In the genomic region with DNA sequence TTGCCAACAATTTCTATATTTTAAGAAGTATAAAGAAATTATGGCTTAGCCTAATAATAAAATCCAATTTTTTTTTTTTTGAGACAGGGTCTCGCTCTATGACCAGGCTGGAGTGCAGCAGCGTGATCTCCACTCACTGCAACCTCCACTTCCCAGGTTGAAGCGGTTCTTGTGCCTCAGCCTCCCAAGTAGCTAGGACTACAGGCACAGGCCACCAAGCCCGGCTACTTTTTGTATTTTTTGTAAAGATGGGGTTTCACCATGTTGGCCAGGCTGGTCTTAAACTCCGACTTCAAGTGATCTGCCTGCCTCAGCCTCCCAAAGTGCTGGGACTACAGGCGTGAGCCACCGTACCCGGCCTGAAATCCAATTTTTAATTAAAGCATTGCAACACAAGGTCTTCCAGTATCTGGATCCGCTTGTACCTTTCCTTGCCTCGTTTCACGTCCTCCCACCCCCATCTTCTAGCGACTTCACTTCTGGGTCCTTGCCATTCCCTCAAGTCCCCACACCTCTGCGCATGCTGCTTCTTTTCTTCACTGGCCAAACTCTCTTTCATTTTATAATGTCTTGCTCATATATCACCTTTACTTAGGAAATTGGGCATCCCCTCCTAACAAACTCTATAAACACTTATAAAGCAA, we compare ENCODE assay signal across 8 cellular contexts. TPM values are rescaled to one million over a fixed set of nuclear protein-coding genes. Genes with fewer than 3 reads are reported as not detected.
DNase-seq lines count a peak whose midpoint lies in the region; ATAC-seq and TF ChIP-seq lines count a peak whose summit lies in the region.

No MANE protein-coding gene starts in this region.

- H3K4me1 ChIP-seq in iPS-20b (ENCODE audit: insufficient read depth, low read length) = peaks cover 22% of the 10 kb centered on the region; the same call in 1 of the 2 replicates
- H3K4me1 ChIP-seq in tibial artery = peaks cover 0 to 75% (median 39%) of the 10 kb centered on the region in 4 donors

- DNase-seq in activated T-cell treated with anti-CD3 and anti-CD28 coated beads, Interleukin-2, amount 50 U/mL, for 72 hours = no peak
- DNase-seq in activated T-cell treated with anti-CD3 and anti-CD28 coated beads for 4 hours (no peak), tibial artery (no peak), NCI-H69 (lab: John Stamatoyannopoulos, UW) (no peak), AG08395 (ENCODE audit: low spot score) (no peak), midbrain (lab: John Stamatoyannopoulos, UW) (no peak)
- DNase-seq in activated CD4-positive, alpha-beta memory T cell treated with anti-CD3 and anti-CD28 coated beads for 36 hours = peak; percentile 30

- H3K4me3 Mint-ChIP-seq in activated T-cell treated with anti-CD3 and anti-CD28 coated beads, Interleukin-2, amount 50 U/mL, for 72 hours = no peak overlapping the region
- peak overlapping the region; percentile 68 for H3K4me3 Mint-ChIP-seq in activated CD4-positive, alpha-beta memory T cell treated with anti-CD3 and anti-CD28 coated beads for 36 hours

- H3K36me3 ChIP-seq in iPS-20b (ENCODE audit: insufficient read depth, low read depth, low read length) (peaks cover 43% of the 10 kb centered on the region), tibial artery (no peaks in the 10 kb centered on the region)

- H3K27me3 ChIP-seq in iPS-20b (ENCODE audit: insufficient read depth, low read length) = no peaks in the 10 kb centered on the region
- H3K27me3 ChIP-seq in tibial artery = no peaks in the 10 kb centered on the region

- no peaks in the 10 kb centered on the region for H3K27me3 Mint-ChIP-seq in activated T-cell treated with anti-CD3 and anti-CD28 coated beads, Interleukin-2, amount 50 U/mL, for 72 hours (ENCODE audit: low read depth)
- no peaks in the 10 kb centered on the region for H3K27me3 Mint-ChIP-seq in activated CD4-positive, alpha-beta memory T cell treated with anti-CD3 and anti-CD28 coated beads for 36 hours

- H3K27ac ChIP-seq in iPS-20b (ENCODE audit: low read length) (no peak overlapping the region), tibial artery (peak overlapping the region; percentile 94)

- peak overlapping the region; percentile 95 for H3K4me3 ChIP-seq in iPS-20b (ENCODE audit: low read length)
- peak overlapping the region; percentile 65 to 66 for H3K4me3 ChIP-seq in tibial artery

- H3K9ac ChIP-seq in iPS-20b (ENCODE audit: low read depth, low read length) = peak overlapping the region; percentile 98; the same call in 1 of the 2 replicates

- peak overlapping the region; percentile 97 for H3K27ac Mint-ChIP-seq in activated T-cell treated with anti-CD3 and anti-CD28 coated beads, Interleukin-2, amount 50 U/mL, for 72 hours
- no peak overlapping the region for H3K27ac Mint-ChIP-seq in activated CD4-positive, alpha-beta memory T cell treated with anti-CD3 and anti-CD28 coated beads for 36 hours

- TF ChIP-seq CTCF in tibial artery (IDR thresholded peaks at IDR 0.05) = no peak

- POLR2A ChIA-PET in activated CD4-positive, alpha-beta memory T cell treated with anti-CD3 and anti-CD28 coated beads for 36 hours (lab: Charles Lee) = interaction anchor here (0.9 to 10.1 kb wide), 5 partner anchors 9 to 294 kb away, joined by 4 to 297 read pairs (median 7); partner anchors contain the start of genes DNAJB4 and ZZZ3

- peaks cover 69% of the 10 kb centered on the region for H3K4me1 Mint-ChIP-seq in activated T-cell treated with anti-CD3 and anti-CD28 coated beads, Interleukin-2, amount 50 U/mL, for 72 hours (ENCODE audit: low read depth)
- peaks cover 42% of the 10 kb centered on the region for H3K4me1 Mint-ChIP-seq in activated CD4-positive, alpha-beta memory T cell treated with anti-CD3 and anti-CD28 coated beads for 36 hours (ENCODE audit: low read depth)

- intact Hi-C loops in activated CD4-positive, alpha-beta memory T cell treated with anti-CD3 and anti-CD28 coated beads for 36 hours (cut with micrococcal nuclease) = loop anchor here (2.0 to 10.0 kb wide), 3 partner anchors 16 to 648 kb away; partner anchors contain the start of gene IFI44L
- intact Hi-C loops in tibial artery (cut with DNase I; ENCODE audit: low total_unique reads) = no loop called here

- ATAC-seq in activated T-cell treated with anti-CD3 and anti-CD28 coated beads, Interleukin-2, amount 50 U/mL, for 72 hours (replicated peaks in 1 of 2) = no peak

- CTCF ChIA-PET in activated CD4-positive, alpha-beta memory T cell treated with anti-CD3 and anti-CD28 coated beads for 36 hours (lab: Charles Lee) = interaction anchor here (1.5 to 1.6 kb wide), 2 partner anchors 12 to 138 kb away, joined by 5 to 8 read pairs; no protein-coding TSS in a partner anchor

- H3K9me3 ChIP-seq in iPS-20b (ENCODE audit: insufficient read depth, low read depth, low read length) (no peaks in the 10 kb centered on the region), tibial artery (no peaks in the 10 kb centered on the region)

- no peaks in the 10 kb centered on the region for H3K9me3 Mint-ChIP-seq in activated T-cell treated with anti-CD3 and anti-CD28 coated beads, Interleukin-2, amount 50 U/mL, for 72 hours
- H3K9me3 Mint-ChIP-seq in activated CD4-positive, alpha-beta memory T cell treated with anti-CD3 and anti-CD28 coated beads for 36 hours = no peaks in the 10 kb centered on the region

- peaks cover 6 to 25% of the 10 kb centered on the region in 2 donors for H3K36me3 Mint-ChIP-seq in activated T-cell treated with anti-CD3 and anti-CD28 coated beads, Interleukin-2, amount 50 U/mL, for 72 hours (ENCODE audit: insufficient read depth in 2 of 2)
- H3K36me3 Mint-ChIP-seq in activated CD4-positive, alpha-beta memory T cell treated with anti-CD3 and anti-CD28 coated beads for 36 hours = peaks cover 24% of the 10 kb centered on the region

RNA-seq across cellular contexts. Expression of gene FUBP1, which starts 2.3 kb away (rescaled TPM):
- total RNA-seq in activated T-cell treated with anti-CD3 and anti-CD28 coated beads, Interleukin-2, amount 50 U/mL, for 72 hours = 100 to 1,000 TPM; 145 to 191 TPM
- 100 to 1,000 TPM; 204 to 220 TPM for total RNA-seq in activated CD4-positive, alpha-beta memory T cell treated with anti-CD3 and anti-CD28 coated beads for 36 hours

RNA-seq across cellular contexts. Expression of gene DNAJB4, which starts 28.2 kb away (rescaled TPM):
- total RNA-seq in activated T-cell treated with anti-CD3 and anti-CD28 coated beads, Interleukin-2, amount 50 U/mL, for 72 hours = 10 to 100 TPM in 1 of 2 donors, 1 to 10 TPM in 1; 9.6 to 14.0 TPM
- total RNA-seq in activated CD4-positive, alpha-beta memory T cell treated with anti-CD3 and anti-CD28 coated beads for 36 hours = 10 to 100 TPM in 1 of 2 experiments, 1 to 10 TPM in 1; 9.1 to 10.8 TPM
